ENCODE assay signal across 25 cellular contexts in genomic region chr4:6267573-6267972, GRCh38. TPM values are rescaled to one million over a fixed set of nuclear protein-coding genes. Genes with fewer than 3 reads are reported as not detected.
A peak's percentile ranks its signal among the peaks of the same experiment; 100 is the strongest.
DNase-seq lines count a peak whose midpoint lies in the region; ATAC-seq and TF ChIP-seq lines count a peak whose summit lies in the region.
"Had no signal": no experiment of that assay in that cellular context is flagged by ENCODE, and none has a peak within 500 bp of the region (broad histone marks: within the 10 kb centered on the region; RNA-seq: fewer than 3 reads in every experiment).

No MANE protein-coding gene starts in this region.

- H3K4me2 ChIP-seq in osteoblast (ENCODE audit: insufficient read depth, low read length) = no peak overlapping the region

- H3K36me3 Mint-ChIP-seq in MCF 10A (ENCODE audit: insufficient read depth, unreplicated experiment) = no peaks in the 10 kb centered on the region

- peaks cover 12% of the 10 kb centered on the region for H4K20me1 ChIP-seq in osteoblast (ENCODE audit: insufficient read depth, low read length)

- POLR2A ChIA-PET in MCF 10A (lab: Yijun Ruan, JAX) = interaction anchor here (1.2 kb wide), 1 partner anchor 31 kb away, joined by 4 read pairs; no protein-coding TSS in a partner anchor

- H3K36me3 ChIP-seq in breast epithelium (no peaks in the 10 kb centered on the region), osteoblast (ENCODE audit: insufficient read depth, low read length) (no peaks in the 10 kb centered on the region), gastrocnemius medialis (no peaks in the 10 kb centered on the region)
- H3K36me3 ChIP-seq: BE2C, heart right ventricle, left lung, sigmoid colon, upper lobe of left lung had no signal

- no peak overlapping the region for H3K4me3 Mint-ChIP-seq in MCF 10A (ENCODE audit: unreplicated experiment)
- H3K4me3 Mint-ChIP-seq: activated CD4-positive, alpha-beta T cell treated with anti-CD3 and anti-CD28 coated beads for 36 hours; activated naive CD4-positive, alpha-beta T cell treated with anti-CD3 and anti-CD28 coated beads for 36 hours; activated T-cell treated with anti-CD3 and anti-CD28 coated beads, Interleukin-2, amount 50 U/mL, for 72 hours; nephron progenitor cell had no signal

- DNase-seq in MCF 10A (ENCODE audit: unreplicated experiment) = peak; percentile 22
- no peak for DNase-seq in breast epithelium (ENCODE audit: low spot score in 2 of 2)
- DNase-seq in NAMALWA (ENCODE audit: low spot score) = peak; percentile 44
- DNase-seq in SKM-1 treated with dmso at 0.1 percent for 144 hours (lab: John Stamatoyannopoulos, UW; ENCODE audit: unreplicated experiment) = peak; percentile 42
- peak; percentile 26 for DNase-seq in osteoblast (ENCODE audit: insufficient read length, low spot score, missing footprints)
- no peak for DNase-seq in HPDE6-E6E7 (ENCODE audit: extremely low spot score)
- no peak for DNase-seq in gastrocnemius medialis
- DNase-seq: activated CD4-positive, alpha-beta T cell treated with anti-CD3 and anti-CD28 coated beads for 36 hours; activated naive CD4-positive, alpha-beta T cell treated with anti-CD3 and anti-CD28 coated beads for 36 hours; activated T-cell treated with anti-CD3 and anti-CD28 coated beads, Interleukin-2, amount 50 U/mL, for 72 hours; BE2C; Calu3; EL; heart right ventricle; KG1; left lung; NCI-H1105; NCI-H2081 treated with DMSO at 0.1 percent for 48 hours; nephron progenitor cell; NK-92 treated with Interleukin-12 subunit alpha and Interleukin-12 subunit beta, amount 100 ng/mL, for 24 hours; sigmoid colon; upper lobe of left lung had no signal

- H3K27me3 ChIP-seq in breast epithelium = no peaks in the 10 kb centered on the region
- peaks cover 15% of the 10 kb centered on the region for H3K27me3 ChIP-seq in osteoblast (ENCODE audit: insufficient read depth, low read length)
- H3K27me3 ChIP-seq in gastrocnemius medialis = no peaks in the 10 kb centered on the region
- H3K27me3 ChIP-seq: BE2C, sigmoid colon, upper lobe of left lung had no signal

- ATAC-seq in gastrocnemius medialis (no peak), GM18909 (IDR thresholded peaks at IDR 0.05; ENCODE audit: poor library complexity, unreplicated experiment) (no peak)
- ATAC-seq: activated CD4-positive, alpha-beta T cell treated with anti-CD3 and anti-CD28 coated beads for 36 hours; activated T-cell treated with anti-CD3 and anti-CD28 coated beads, Interleukin-2, amount 50 U/mL, for 72 hours; heart right ventricle; left lung; Right ventricle myocardium inferior had no signal

- peaks cover 17% of the 10 kb centered on the region for H3K27me3 Mint-ChIP-seq in MCF 10A (ENCODE audit: insufficient read depth, unreplicated experiment)

- H3K27ac ChIP-seq in breast epithelium (no peak overlapping the region), osteoblast (ENCODE audit: low read depth, low read length) (no peak overlapping the region), gastrocnemius medialis (no peak overlapping the region)
- H3K27ac ChIP-seq: 22Rv1, heart right ventricle, left lung, sigmoid colon had no signal

- H3K4me1 ChIP-seq in breast epithelium (peaks cover 6 to 11% of the 10 kb centered on the region in 2 donors), osteoblast (ENCODE audit: insufficient read depth, low read length) (peaks cover 28% of the 10 kb centered on the region), gastrocnemius medialis (peaks cover 22 to 27% of the 10 kb centered on the region in 2 donors)

- H3K4me1 Mint-ChIP-seq in MCF 10A (ENCODE audit: insufficient read depth, unreplicated experiment) = peaks cover 32% of the 10 kb centered on the region

- no peak overlapping the region for H2AFZ ChIP-seq in osteoblast (ENCODE audit: low read length)

- CTCF ChIA-PET in MCF 10A (lab: Yijun Ruan, JAX) = interaction anchor here (0.7 to 5.6 kb wide), 6 partner anchors 12 to 358 kb away, joined by 4 to 34 read pairs (median 4); no protein-coding TSS in a partner anchor

- TF ChIP-seq CTCF in MCF 10A (IDR thresholded peaks at IDR 0.05; ENCODE audit: unreplicated experiment) (no peak), breast epithelium (IDR thresholded peaks at IDR 0.05) (no peak), osteoblast (IDR thresholded peaks at IDR 0.05; ENCODE audit: extremely low read depth, low read depth, low read length) (no peak), gastrocnemius medialis (IDR thresholded peaks at IDR 0.05 in 4 of 5, conservative IDR thresholded peaks at IDR 0.05 in 1 of 5) (no peak)

- H3K27ac Mint-ChIP-seq in MCF 10A (ENCODE audit: low read depth, unreplicated experiment) = no peak overlapping the region
- H3K27ac Mint-ChIP-seq: activated CD4-positive, alpha-beta T cell treated with anti-CD3 and anti-CD28 coated beads for 36 hours; activated naive CD4-positive, alpha-beta T cell treated with anti-CD3 and anti-CD28 coated beads for 36 hours; activated T-cell treated with anti-CD3 and anti-CD28 coated beads, Interleukin-2, amount 50 U/mL, for 72 hours; nephron progenitor cell had no signal

- H3K79me2 ChIP-seq in osteoblast (ENCODE audit: insufficient read depth, low read length) = no peaks in the 10 kb centered on the region

- no peaks in the 10 kb centered on the region for H3K9me3 ChIP-seq in breast epithelium
- H3K9me3 ChIP-seq in osteoblast (ENCODE audit: low read depth, low read length) = no peaks in the 10 kb centered on the region
- no peaks in the 10 kb centered on the region for H3K9me3 ChIP-seq in gastrocnemius medialis
- H3K9me3 ChIP-seq: BE2C, heart right ventricle, left lung, sigmoid colon, upper lobe of left lung had no signal

- H3K9me3 Mint-ChIP-seq in MCF 10A (ENCODE audit: unreplicated experiment) = no peaks in the 10 kb centered on the region
- H3K9me3 Mint-ChIP-seq: activated naive CD4-positive, alpha-beta T cell treated with anti-CD3 and anti-CD28 coated beads for 36 hours; activated T-cell treated with anti-CD3 and anti-CD28 coated beads, Interleukin-2, amount 50 U/mL, for 72 hours; nephron progenitor cell had no signal

- TF ChIP-seq POLR2A in breast epithelium (IDR thresholded peaks at IDR 0.05) (no peak), gastrocnemius medialis (IDR thresholded peaks at IDR 0.05) (no peak)

- intact Hi-C loops in MCF 10A (cut with micrococcal nuclease) = no loop called here
- intact Hi-C loops in breast epithelium (cut with DNase I; ENCODE audit: low total_unique reads) = loop anchor here (5.0 kb wide), 1 partner anchor 1875 kb away; no protein-coding TSS in a partner anchor
- intact Hi-C loops in gastrocnemius medialis (cut with DNase I; ENCODE audit: low total_unique reads) = loop anchor here (10.0 kb wide), 1 partner anchor 837 kb away; no protein-coding TSS in a partner anchor

- BruUV-seq in MCF 10A (replicated peaks; lab: Mats Ljungman, UMichigan) = no TSS peak

- in situ Hi-C loops in gastrocnemius medialis (cut with MboI; ENCODE audit: low sequenced_read_pairs in 4 of 4) = no loop called here

- H3K4me3 ChIP-seq in breast epithelium (no peak overlapping the region), osteoblast (ENCODE audit: insufficient read depth, low read length) (no peak overlapping the region), gastrocnemius medialis (no peak overlapping the region)
- H3K4me3 ChIP-seq: heart right ventricle, left lung, sigmoid colon, upper lobe of left lung had no signal

RNA-seq across cellular contexts. Expression of gene WFS1, which starts 2.1 kb away (rescaled TPM):
- total RNA-seq in MCF 10A (2022) (41.7 and 62.4 TPM in 2 replicates), breast epithelium (10 to 100 TPM; 32.5 to 58.3 (median 37.1) TPM), osteoblast (12.1 and 17.0 TPM in 2 replicates), gastrocnemius medialis (10 to 100 TPM; 13.6 to 23.7 (median 15.6) TPM)

Comparison
In these comparisons a context has a peak if more than half of its experiments do, and no peak if none do; other contexts are left out.
1. DNase-seq: peak in MCF 10A (single experiment), NAMALWA (single experiment), SKM-1 treated with dmso at 0.1 percent for 144 hours (single experiment) and osteoblast (single experiment); none in breast epithelium (0 of 2), HPDE6-E6E7 (single experiment) and gastrocnemius medialis (0 of 2).